Comparison of ENCODE assay signal across 9 cellular contexts in the genomic region with DNA sequence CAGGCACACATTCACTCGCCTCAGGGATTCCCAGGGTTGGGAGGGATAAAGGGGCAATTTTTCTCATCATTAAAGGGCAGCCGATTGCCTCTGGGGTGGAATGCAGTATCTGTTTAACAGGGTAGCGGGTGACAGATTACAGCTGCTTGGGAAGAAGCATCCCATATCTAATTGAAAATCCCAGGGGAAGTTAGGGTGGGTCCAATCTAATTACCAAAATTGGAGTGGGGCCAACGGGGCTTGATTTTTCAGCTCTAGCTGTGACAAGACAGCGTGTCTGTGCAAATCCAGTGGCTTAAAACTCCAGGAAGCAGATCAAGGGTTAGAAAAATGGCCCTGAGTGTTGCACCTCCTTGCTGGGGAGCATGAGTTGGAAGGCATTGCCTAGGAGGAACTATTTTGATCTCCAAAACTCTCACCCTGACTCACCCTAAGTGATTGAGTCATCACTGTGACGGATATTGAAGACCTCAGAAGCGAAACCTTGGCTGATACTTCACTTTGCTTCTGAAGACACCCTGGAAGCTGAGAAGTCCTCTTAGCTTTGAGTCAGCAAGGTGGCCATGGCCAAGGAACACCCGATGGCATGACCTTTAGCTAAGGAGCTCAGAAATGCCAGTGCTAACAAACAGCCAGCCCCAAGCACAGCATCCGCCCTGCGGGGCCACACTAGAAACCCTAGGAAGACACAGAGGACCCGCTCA. TPM values are rescaled to one million over a fixed set of nuclear protein-coding genes. Genes with fewer than 3 reads are reported as not detected.
DNase-seq lines count a peak whose midpoint lies in the region; ATAC-seq and TF ChIP-seq lines count a peak whose summit lies in the region.
"Had no signal": no experiment of that assay in that cellular context is flagged by ENCODE, and none has a peak within 500 bp of the region (broad histone marks: within the 10 kb centered on the region; RNA-seq: fewer than 3 reads in every experiment).

No MANE protein-coding gene starts in this region.

- H3K4me3 Mint-ChIP-seq in osteocyte (ENCODE audit: unreplicated experiment), result no peak overlapping the region

- peak overlapping the region; percentile 53 for H3K27ac Mint-ChIP-seq in osteocyte (ENCODE audit: unreplicated experiment)

- no peak for ATAC-seq in HG03039 (IDR thresholded peaks at IDR 0.05; ENCODE audit: unreplicated experiment)
- ATAC-seq: body of pancreas had no signal

- DNase-seq in AG08396 (ENCODE audit: low spot score) (peak; percentile 86), GM19240 (ENCODE audit: insufficient read length, low spot score) (peak; percentile 61), NCI-H82 treated with DMSO at 0.1 percent for 48 hours (lab: John Stamatoyannopoulos, UW; ENCODE audit: unreplicated experiment) (peak; percentile 97), brain pericyte (ENCODE audit: low read depth, low spot score) (peak; percentile 44), osteocyte (ENCODE audit: extremely low spot score, unreplicated experiment) (no peak), NCI-H2107 (lab: John Stamatoyannopoulos, UW) (no peak)
- no peak for DNase-seq in stimulated activated naive CD4-positive, alpha-beta T cell treated with Interleukin-2 at 50 U/mL for 16 hours (lab: John Stamatoyannopoulos, UW)

- peaks cover 6% of the 10 kb centered on the region for H3K36me3 Mint-ChIP-seq in osteocyte (ENCODE audit: unreplicated experiment)

- H3K4me1 Mint-ChIP-seq in osteocyte (ENCODE audit: unreplicated experiment), result peaks cover 34% of the 10 kb centered on the region

- H3K27me3 Mint-ChIP-seq in osteocyte (ENCODE audit: unreplicated experiment), result no peaks in the 10 kb centered on the region

- no peaks in the 10 kb centered on the region for H3K9me3 Mint-ChIP-seq in osteocyte (ENCODE audit: unreplicated experiment)

- no peak for TF ChIP-seq CTCF in osteocyte (IDR thresholded peaks at IDR 0.05)

RNA-seq across cellular contexts. Expression of gene GRHL3, which starts 46.0 kb away (rescaled TPM):
- not detected in 2 replicates for total RNA-seq in osteocyte
- total RNA-seq: body of pancreas had no signal

RNA-seq across cellular contexts. Expression of gene STPG1, which starts 48.5 kb away (rescaled TPM):
- total RNA-seq in osteocyte, result 5.3 and 5.4 TPM in 2 replicates

RNA-seq across cellular contexts. Expression of gene NIPAL3, which starts 50.5 kb away (rescaled TPM):
- total RNA-seq in osteocyte, result 25.8 and 28.4 TPM in 2 replicates

Comparison
In these comparisons a context has a peak if more than half of its experiments do, and no peak if none do; other contexts are left out.
1. DNase-seq: peak in AG08396 (single experiment), GM19240 (single experiment), NCI-H82 treated with DMSO at 0.1 percent for 48 hours (single experiment) and brain pericyte (single experiment); none in osteocyte (single experiment), stimulated activated naive CD4-positive, alpha-beta T cell treated with Interleukin-2 at 50 U/mL for 16 hours (single experiment) and NCI-H2107 (single experiment).